Comparison of ENCODE assay signal across 15 cellular contexts in the genomic region with DNA sequence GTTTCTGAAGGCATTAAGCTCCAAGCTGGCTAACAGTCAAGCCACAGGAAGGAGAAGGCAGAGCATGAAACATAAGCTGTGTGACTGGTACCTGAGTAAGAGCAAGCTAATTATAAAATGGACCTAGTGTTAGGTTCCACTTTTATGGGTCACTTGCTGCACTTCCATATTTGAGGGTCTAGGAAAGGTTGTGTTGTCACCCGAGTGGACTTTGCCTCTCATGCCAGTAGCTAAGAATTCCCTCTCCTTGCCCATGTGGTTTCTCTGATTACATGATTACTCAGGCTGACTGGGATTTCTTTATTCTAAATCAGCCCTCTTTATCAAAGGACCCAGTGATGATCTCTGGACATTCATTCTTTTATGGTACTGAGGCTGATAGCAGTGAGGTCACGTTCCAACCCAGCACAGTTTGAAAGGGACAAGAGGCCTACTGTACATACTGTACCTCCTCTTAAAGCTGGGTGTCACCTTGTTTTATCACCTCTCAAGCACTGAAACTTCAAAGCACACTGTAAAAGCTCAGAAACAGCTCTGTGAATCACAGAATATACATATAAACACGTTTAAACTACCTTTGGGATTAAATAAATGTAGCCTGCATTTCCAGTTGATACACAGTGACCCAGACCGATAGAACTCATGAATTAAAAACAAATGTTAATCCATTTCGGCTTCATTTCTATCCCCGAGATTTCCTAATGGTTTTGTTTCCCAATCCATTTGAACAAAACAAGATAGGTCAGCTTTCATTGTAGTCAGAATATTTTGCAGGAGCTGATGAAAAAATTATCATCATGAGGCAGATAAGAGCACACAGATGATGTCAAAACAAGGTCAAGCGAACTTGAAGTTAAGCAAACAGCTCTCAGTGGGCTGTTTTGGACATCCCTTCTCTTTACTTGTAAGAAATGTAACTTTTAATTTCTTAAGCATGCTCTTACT.
DNase-seq lines count a peak whose midpoint lies in the region; ATAC-seq, FAIRE-seq and TF ChIP-seq lines count a peak whose summit lies in the region.
"Had no signal": no experiment of that assay in that cellular context is flagged by ENCODE, and none has a peak within 500 bp of the region (broad histone marks: within the 10 kb centered on the region; RNA-seq: fewer than 3 reads in every experiment).

No MANE protein-coding gene starts in this region.

- H2AFZ ChIP-seq in astrocyte (ENCODE audit: low read depth, low read length), result peak overlapping the region; percentile 44

- H3K4me3 ChIP-seq in astrocyte (ENCODE audit: insufficient read depth, low read depth, low read length) (no peak overlapping the region), A673 (ENCODE audit: low read depth, low read length, poor library complexity, severe bottlenecking) (no peak overlapping the region)
- H3K4me3 ChIP-seq: esophagus muscularis mucosa, smooth muscle cell had no signal

- H3K27ac ChIP-seq in astrocyte (ENCODE audit: low read depth, low read length) (peak overlapping the region; percentile 33), A673 (ENCODE audit: low read depth, low read length, poor library complexity, severe bottlenecking) (no peak overlapping the region)
- H3K27ac ChIP-seq: 22Rv1, esophagus muscularis mucosa had no signal

- no peaks in the 10 kb centered on the region for H3K36me3 ChIP-seq in astrocyte (ENCODE audit: insufficient read depth, low read length)
- H3K36me3 ChIP-seq in A673 (ENCODE audit: insufficient read depth, low read length, poor library complexity, severe bottlenecking), result no peaks in the 10 kb centered on the region
- H3K36me3 ChIP-seq: esophagus muscularis mucosa had no signal

- H3K27ac Mint-ChIP-seq in astrocyte (ENCODE audit: unreplicated experiment), result no peak overlapping the region

- no peaks in the 10 kb centered on the region for H3K27me3 Mint-ChIP-seq in astrocyte (ENCODE audit: low read depth, unreplicated experiment)

- DNase-seq in NCI-H510A treated with DMSO at 0.1 percent for 48 hours (lab: John Stamatoyannopoulos, UW) (peak; percentile 6), NCI-H510A (lab: John Stamatoyannopoulos, UW) (no peak), astrocyte (ENCODE audit: low read depth) (peak; percentile 76), left ventricle myocardium superior (no peak), stromal cell of bone marrow (ENCODE audit: low read depth) (peak; percentile 58), A673 (ENCODE audit: low spot score) (no peak), amniotic stem cell (lab: John Stamatoyannopoulos, UW) (no peak)
- DNase-seq in stimulated activated CD4-positive, alpha-beta T cell treated with anti-CD3 and anti-CD28 coated beads, Interleukin-4, amount 100 ng/mL, for 1 hour, result no peak
- DNase-seq: activated naive CD4-positive, alpha-beta T cell treated with anti-CD3 and anti-CD28 coated beads, Interleukin-2, amount 50 U/mL, for 16 hours; mesendoderm; NCI-H146; stimulated activated CD8-positive, alpha-beta memory T cell treated with anti-CD3 and anti-CD28 coated beads, Interleukin-4, amount 100 ng/mL, for 48 hours had no signal

- peak overlapping the region; percentile 39 for H3K4me2 ChIP-seq in astrocyte (ENCODE audit: low read length)
- H3K4me2 ChIP-seq: smooth muscle cell had no signal

- H3K9ac ChIP-seq in astrocyte (ENCODE audit: low read length), result no peak overlapping the region

- no peaks in the 10 kb centered on the region for H3K36me3 Mint-ChIP-seq in astrocyte (ENCODE audit: low read depth, unreplicated experiment)

- POLR2A ChIA-PET in A673 (lab: Charles Lee; ENCODE audit: low non-redundant PET), result interaction anchor here (0.6 kb wide), 1 partner anchor 535 kb away, joined by 3 read pairs; no protein-coding TSS in a partner anchor

- H3K79me2 ChIP-seq in astrocyte (ENCODE audit: insufficient read depth, low read length), result no peaks in the 10 kb centered on the region

- no TSS peak for BruUV-seq in A673 (replicated peaks; lab: Mats Ljungman, UMichigan)

- H3K4me3 Mint-ChIP-seq in astrocyte (ENCODE audit: unreplicated experiment), result no peak overlapping the region

- H3K4me1 Mint-ChIP-seq in astrocyte (ENCODE audit: low read depth, unreplicated experiment), result no peaks in the 10 kb centered on the region

- peak; percentile 89 for ATAC-seq in left ventricle myocardium superior

- H3K27me3 ChIP-seq in astrocyte (ENCODE audit: insufficient read depth, low read length), result no peaks in the 10 kb centered on the region
- H3K27me3 ChIP-seq in A673 (replicated peaks; ENCODE audit: insufficient read depth, low read depth, low read length, poor library complexity), result no peaks in the 10 kb centered on the region
- H3K27me3 ChIP-seq: esophagus muscularis mucosa had no signal

- FAIRE-seq in astrocyte (lab: Jason Lieb, UNC), result peak; percentile 26

- CTCF ChIA-PET in A673 (lab: Charles Lee), result interaction anchor here (0.6 kb wide), 1 partner anchor 539 kb away, joined by 12 read pairs; no protein-coding TSS in a partner anchor

- H3K9me3 ChIP-seq in astrocyte (ENCODE audit: insufficient read depth, low read depth, low read length) (no peaks in the 10 kb centered on the region), A673 (ENCODE audit: low read depth, low read length, poor library complexity, severe bottlenecking) (no peaks in the 10 kb centered on the region)
- H3K9me3 ChIP-seq: esophagus muscularis mucosa had no signal

- no peaks in the 10 kb centered on the region for H3K9me3 Mint-ChIP-seq in astrocyte (ENCODE audit: unreplicated experiment)

- intact Hi-C loops in left ventricle myocardium superior (cut with micrococcal nuclease), result no loop called here
- intact Hi-C loops in A673 (cut with micrococcal nuclease; ENCODE audit: unreplicated experiment), result no loop called here

- H3K4me1 ChIP-seq in astrocyte (ENCODE audit: insufficient read depth, low read length) (peaks cover 13% of the 10 kb centered on the region), A673 (ENCODE audit: insufficient read depth, low read length, poor library complexity, severe bottlenecking) (no peaks in the 10 kb centered on the region)
- H3K4me1 ChIP-seq: esophagus muscularis mucosa had no signal

- H4K20me1 ChIP-seq in astrocyte (ENCODE audit: insufficient read depth, low read length), result no peaks in the 10 kb centered on the region

- no peak for TF ChIP-seq CTCF in astrocyte (IDR thresholded peaks at IDR 0.05; ENCODE audit: insufficient read depth, low read depth, low read length)
- TF ChIP-seq CTCF in A673 (conservative IDR thresholded peaks at IDR 0.05; ENCODE audit: low read depth, low read length), result no peak

Comparison
In these comparisons a context has a peak if more than half of its experiments do, and no peak if none do; other contexts are left out.
1. DNase-seq: peak in NCI-H510A treated with DMSO at 0.1 percent for 48 hours (single experiment), astrocyte (single experiment) and stromal cell of bone marrow (single experiment); none in NCI-H510A (single experiment), left ventricle myocardium superior (single experiment), stimulated activated CD4-positive, alpha-beta T cell treated with anti-CD3 and anti-CD28 coated beads, Interleukin-4, amount 100 ng/mL, for 1 hour (single experiment), A673 (single experiment) and amniotic stem cell (single experiment).